31 cellular contexts compared by ENCODE assay signal in the genomic region with DNA sequence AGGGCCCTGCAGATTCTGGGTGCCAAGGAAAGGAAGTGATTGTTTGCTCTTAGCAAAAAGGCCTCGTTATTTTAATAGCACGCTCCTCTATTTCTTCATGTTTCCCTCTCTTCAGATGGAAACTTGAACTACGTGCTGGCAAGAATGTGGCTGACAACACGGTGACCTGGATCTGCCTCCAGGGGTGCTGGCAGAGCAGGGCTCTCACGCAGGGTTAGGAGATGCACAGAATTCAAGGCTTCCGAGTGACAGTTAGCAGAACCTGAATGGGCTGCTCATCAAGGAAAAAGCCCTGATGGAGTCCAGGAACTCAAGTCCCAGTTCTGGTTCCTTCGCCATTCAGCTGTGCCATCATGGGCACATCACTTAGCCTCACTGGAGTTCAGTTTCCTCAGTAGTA. TPM values are rescaled to one million over a fixed set of nuclear protein-coding genes. Genes with fewer than 3 reads are reported as not detected.
"Had no signal": no experiment of that assay in that cellular context is flagged by ENCODE, and none has a peak within 500 bp of the region (broad histone marks: within the 10 kb centered on the region; RNA-seq: fewer than 3 reads in every experiment).

No MANE protein-coding gene starts in this region.

- H3K9me3 Mint-ChIP-seq: activated CD4-positive, alpha-beta T cell treated with anti-CD3 and anti-CD28 coated beads, Interleukin-2, amount 10 ng/mL, durations not matched to agents 7 days and 5 days; activated naive CD4-positive, alpha-beta T cell treated with anti-CD3 and anti-CD28 coated beads, Interleukin-2, amount 50 U/mL, for 24 hours; activated naive CD8-positive, alpha-beta T cell treated with anti-CD3 and anti-CD28 coated beads, Interleukin-2, amount 10 ng/mL, durations not matched to agents 7 days and 5 days; activated T-cell treated with anti-CD3 and anti-CD28 coated beads, Interleukin-2, amount 50 U/mL, for 24 hours; activated T-helper 2 cell treated with anti-CD3 and anti-CD28 coated beads, Interferon-gamma antibody, Interleukin-2, Interleukin-4, amounts not matched to agents 10 μg/mL and 5 μg/mL and 100 μg/mL, durations not matched to agents 14 hours and 24 hours and 36 hours; T-helper 1 cell treated with Interleukin-12 subunit alpha and Interleukin-12 subunit beta and Interleukin-4 antibody, amounts not matched to agents 30 μg/mL and 1 μg/mL, for 36 hours; T-helper 2 cell treated with Interferon-gamma antibody and Interleukin-4, amounts not matched to agents 5 μg/mL and 100 μg/mL, for 36 hours; WTC11 had no signal

- DNase-seq: activated CD4-positive, alpha-beta T cell treated with anti-CD3 and anti-CD28 coated beads for 36 hours; activated CD4-positive, alpha-beta T cell treated with anti-CD3 and anti-CD28 coated beads, Interleukin-2, amount 10 ng/mL, durations not matched to agents 7 days and 5 days; activated CD4-positive, alpha-beta T cell treated with anti-CD3 and anti-CD28 coated beads, Interleukin-2, amount 50 U/mL, for 48 hours; activated CD8-positive, alpha-beta T cell treated with anti-CD3 and anti-CD28 coated beads, Interleukin-2, amount 10 ng/mL, durations not matched to agents 7 days and 5 days; activated gamma-delta T cell; activated naive CD4-positive, alpha-beta T cell treated with Interleukin-2 at 50 U/mL for 16 hours; activated naive CD8-positive, alpha-beta T cell treated with anti-CD3 and anti-CD28 coated beads, Interleukin-2, amount 10 ng/mL, durations not matched to agents 7 days and 5 days; activated T-cell treated with anti-CD3 and anti-CD28 coated beads, Interleukin-2, amount 50 U/mL, for 24 hours; adrenal gland; caudate nucleus; NCI-H1092 treated with DMSO at 0.1 percent for 48 hours; NCI-H1417; NCI-H146; NCI-H187 treated with DMSO at 0.1 percent for 48 hours; NCI-H2171; NCI-H510A; NCI-H526; NCI-H774; SHP77; SJCRH30 had no signal

- H3K4me1 Mint-ChIP-seq: activated CD4-positive, alpha-beta T cell treated with anti-CD3 and anti-CD28 coated beads for 36 hours; activated CD4-positive, alpha-beta T cell treated with anti-CD3 and anti-CD28 coated beads, Interleukin-2, amount 10 ng/mL, durations not matched to agents 7 days and 5 days; activated naive CD4-positive, alpha-beta T cell treated with anti-CD3 and anti-CD28 coated beads, Interleukin-2, amount 50 U/mL, for 24 hours; activated naive CD8-positive, alpha-beta T cell treated with anti-CD3 and anti-CD28 coated beads, Interleukin-2, amount 10 ng/mL, durations not matched to agents 7 days and 5 days had no signal

- H3K9me3 ChIP-seq: adrenal gland, body of pancreas, breast epithelium, SJCRH30 had no signal

- H3K36me3 Mint-ChIP-seq: activated naive CD4-positive, alpha-beta T cell treated with anti-CD3 and anti-CD28 coated beads, Interleukin-2, amount 50 U/mL, for 24 hours; activated naive CD8-positive, alpha-beta T cell treated with anti-CD3 and anti-CD28 coated beads, Interleukin-2, amount 10 ng/mL, durations not matched to agents 7 days and 5 days; WTC11 had no signal

- H3K27me3 Mint-ChIP-seq: activated CD4-positive, alpha-beta T cell treated with anti-CD3 and anti-CD28 coated beads for 36 hours; activated T-cell treated with anti-CD3 and anti-CD28 coated beads, Interleukin-2, amount 50 U/mL, for 24 hours had no signal

- H3K27me3 ChIP-seq: adrenal gland, body of pancreas, breast epithelium, SJCRH30 had no signal

- H3K27ac ChIP-seq: adrenal gland, body of pancreas, breast epithelium, SJCRH30, SK-N-MC had no signal

- ATAC-seq: activated CD4-positive, alpha-beta T cell treated with anti-CD3 and anti-CD28 coated beads for 36 hours; activated CD4-positive, CD25-positive, alpha-beta regulatory T cell treated with anti-CD3 and anti-CD28 coated beads, Interleukin-2, amount 50 U/mL, for 24 hours; activated CD8-positive, alpha-beta T cell treated with anti-CD3 and anti-CD28 coated beads, Interleukin-2, amount 10 ng/mL, durations not matched to agents 7 days and 5 days; K562; Panc1; WTC11 had no signal

- H3K4me3 ChIP-seq: adrenal gland, body of pancreas, breast epithelium, K562, SJCRH30, SK-N-MC had no signal

- H3K36me3 ChIP-seq: adrenal gland, breast epithelium, SJCRH30 had no signal

- H3K4me3 Mint-ChIP-seq: activated CD4-positive, alpha-beta T cell treated with anti-CD3 and anti-CD28 coated beads for 36 hours; activated CD4-positive, alpha-beta T cell treated with anti-CD3 and anti-CD28 coated beads, Interleukin-2, amount 10 ng/mL, durations not matched to agents 7 days and 5 days; activated CD8-positive, alpha-beta T cell treated with anti-CD3 and anti-CD28 coated beads, Interleukin-2, amount 10 ng/mL, durations not matched to agents 7 days and 5 days; activated naive CD4-positive, alpha-beta T cell treated with anti-CD3 and anti-CD28 coated beads, Interleukin-2, amount 50 U/mL, for 24 hours; activated naive CD8-positive, alpha-beta T cell treated with anti-CD3 and anti-CD28 coated beads, Interleukin-2, amount 10 ng/mL, durations not matched to agents 7 days and 5 days; activated T-cell treated with anti-CD3 and anti-CD28 coated beads, Interleukin-2, amount 50 U/mL, for 24 hours; T-helper 1 cell treated with Interleukin-12 subunit alpha and Interleukin-12 subunit beta and Interleukin-4 antibody, amounts not matched to agents 30 μg/mL and 1 μg/mL, for 36 hours; T-helper 2 cell treated with Interferon-gamma antibody and Interleukin-4, amounts not matched to agents 5 μg/mL and 100 μg/mL, for 36 hours; WTC11 had no signal

- H3K4me1 ChIP-seq: adrenal gland, breast epithelium, SJCRH30 had no signal

- H3K27ac Mint-ChIP-seq: activated CD4-positive, alpha-beta T cell treated with anti-CD3 and anti-CD28 coated beads for 36 hours; activated CD4-positive, alpha-beta T cell treated with anti-CD3 and anti-CD28 coated beads, Interleukin-2, amount 10 ng/mL, durations not matched to agents 7 days and 5 days; activated CD8-positive, alpha-beta T cell treated with anti-CD3 and anti-CD28 coated beads, Interleukin-2, amount 10 ng/mL, durations not matched to agents 7 days and 5 days; activated naive CD4-positive, alpha-beta T cell treated with anti-CD3 and anti-CD28 coated beads, Interleukin-2, amount 50 U/mL, for 24 hours; activated naive CD8-positive, alpha-beta T cell treated with anti-CD3 and anti-CD28 coated beads, Interleukin-2, amount 10 ng/mL, durations not matched to agents 7 days and 5 days; activated T-cell treated with anti-CD3 and anti-CD28 coated beads, Interleukin-2, amount 50 U/mL, for 24 hours; activated T-helper 2 cell treated with anti-CD3 and anti-CD28 coated beads, Interferon-gamma antibody, Interleukin-2, Interleukin-4, amounts not matched to agents 10 μg/mL and 5 μg/mL and 100 μg/mL, durations not matched to agents 14 hours and 24 hours and 36 hours; T-helper 1 cell treated with Interleukin-12 subunit alpha and Interleukin-12 subunit beta and Interleukin-4 antibody, amounts not matched to agents 30 μg/mL and 1 μg/mL, for 36 hours; T-helper 2 cell treated with Interferon-gamma antibody and Interleukin-4, amounts not matched to agents 5 μg/mL and 100 μg/mL, for 36 hours; WTC11 had no signal

RNA-seq across cellular contexts. Expression of gene CYP19A1, which starts 22.7 kb away (rescaled TPM):
- total RNA-seq: activated CD4-positive, alpha-beta T cell treated with anti-CD3 and anti-CD28 coated beads for 36 hours; activated CD4-positive, alpha-beta T cell treated with anti-CD3 and anti-CD28 coated beads, Interleukin-2, amount 10 ng/mL, durations not matched to agents 7 days and 5 days; activated CD8-positive, alpha-beta T cell treated with anti-CD3 and anti-CD28 coated beads, Interleukin-2, amount 10 ng/mL, durations not matched to agents 7 days and 5 days; activated naive CD8-positive, alpha-beta T cell treated with anti-CD3 and anti-CD28 coated beads, Interleukin-2, amount 10 ng/mL, durations not matched to agents 7 days and 5 days; SJCRH30; WTC11 had no signal

RNA-seq across cellular contexts. Expression of gene GLDN, which starts 25.7 kb away (rescaled TPM):
- total RNA-seq: activated CD4-positive, alpha-beta T cell treated with anti-CD3 and anti-CD28 coated beads for 36 hours; activated CD4-positive, alpha-beta T cell treated with anti-CD3 and anti-CD28 coated beads, Interleukin-2, amount 10 ng/mL, durations not matched to agents 7 days and 5 days; activated CD8-positive, alpha-beta T cell treated with anti-CD3 and anti-CD28 coated beads, Interleukin-2, amount 10 ng/mL, durations not matched to agents 7 days and 5 days; activated naive CD8-positive, alpha-beta T cell treated with anti-CD3 and anti-CD28 coated beads, Interleukin-2, amount 10 ng/mL, durations not matched to agents 7 days and 5 days had no signal
